Comparison of ENCODE assay signal across 21 cellular contexts in the genomic region with DNA sequence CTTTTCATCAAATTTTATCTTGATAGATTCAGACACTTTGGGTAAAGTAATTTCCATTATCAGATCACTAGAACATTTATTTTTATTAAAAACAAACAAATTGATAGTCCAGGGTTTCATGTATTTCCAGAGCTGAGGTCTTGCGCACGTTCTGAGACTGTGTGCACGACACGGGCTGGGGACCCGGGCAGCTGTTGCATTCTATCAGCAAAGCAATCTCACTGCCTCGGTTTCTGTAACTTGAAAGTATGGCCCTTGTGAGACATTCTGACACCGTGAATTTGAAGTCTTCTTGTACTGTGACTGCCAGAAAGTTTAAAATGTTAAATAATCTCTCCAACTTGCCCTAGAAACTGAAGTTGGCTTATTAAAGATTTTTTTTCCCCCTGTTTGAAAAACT.
DNase-seq lines count a peak whose midpoint lies in the region; TF ChIP-seq lines count a peak whose summit lies in the region.
"Had no signal": no experiment of that assay in that cellular context is flagged by ENCODE, and none has a peak within 500 bp of the region (broad histone marks: within the 10 kb centered on the region; RNA-seq: fewer than 3 reads in every experiment).

No MANE protein-coding gene starts in this region.

- peak overlapping the region; percentile 48 for H3K4me3 ChIP-seq in SJCRH30
- no peak overlapping the region for H3K4me3 ChIP-seq in suprapubic skin
- H3K4me3 ChIP-seq: A549, K562, PC-9, SJSA1 had no signal

- DNase-seq in Calu3, result no peak
- peak; percentile 77 to 86 for DNase-seq in SJCRH30
- DNase-seq in type B pancreatic cell (ENCODE audit: extremely low spot score, unreplicated experiment), result no peak
- DNase-seq in suprapubic skin (ENCODE audit: low spot score in 2 of 2), result no peak
- DNase-seq in effector CD4-positive, alpha-beta T cell, result no peak
- no peak for DNase-seq in COLO668 (lab: John Stamatoyannopoulos, UW; ENCODE audit: unreplicated experiment)
- DNase-seq: CD8-positive, alpha-beta memory T cell; DMS153; DND-41; H7; NCI-H1105 treated with DMSO at 0.1 percent for 48 hours; NCI-H2029; NCI-H446 treated with DMSO at 0.1 percent for 48 hours; NCI-H526; PC-9 had no signal

- H3K27me3 Mint-ChIP-seq in Calu3 (ENCODE audit: unreplicated experiment), result no peaks in the 10 kb centered on the region
- no peaks in the 10 kb centered on the region for H3K27me3 Mint-ChIP-seq in nephron (ENCODE audit: low read depth)
- peaks cover 3% of the 10 kb centered on the region for H3K27me3 Mint-ChIP-seq in type B pancreatic cell
- H3K27me3 Mint-ChIP-seq: B cell; CD8-positive, alpha-beta memory T cell had no signal

- no peaks in the 10 kb centered on the region for H3K36me3 ChIP-seq in SJCRH30
- H3K36me3 ChIP-seq in suprapubic skin, result no peaks in the 10 kb centered on the region
- H3K36me3 ChIP-seq: SJSA1 had no signal

- WGBS in suprapubic skin, result 61% methylated on average over 7 of the region's 7 CpGs

- CTCF ChIA-PET in Calu3 (lab: Charles Lee), result no interaction called here

- H3K4me3 Mint-ChIP-seq in Calu3 (ENCODE audit: low read depth, unreplicated experiment), result peak overlapping the region; percentile 26
- H3K4me3 Mint-ChIP-seq in nephron, result no peak overlapping the region
- peak overlapping the region; percentile 32 for H3K4me3 Mint-ChIP-seq in type B pancreatic cell
- H3K4me3 Mint-ChIP-seq: B cell had no signal

- H3K27me3 ChIP-seq in SJCRH30 (no peaks in the 10 kb centered on the region), suprapubic skin (no peaks in the 10 kb centered on the region)
- H3K27me3 ChIP-seq: SJSA1 had no signal

- peak overlapping the region; percentile 53 for H3K27ac Mint-ChIP-seq in Calu3 (ENCODE audit: unreplicated experiment)
- H3K27ac Mint-ChIP-seq in nephron, result peak overlapping the region; percentile 17 to 69 (median 38)
- H3K27ac Mint-ChIP-seq in type B pancreatic cell, result peak overlapping the region; percentile 52
- H3K27ac Mint-ChIP-seq: B cell; CD14-positive monocyte; CD8-positive, alpha-beta memory T cell had no signal

- no peaks in the 10 kb centered on the region for H3K36me3 Mint-ChIP-seq in Calu3 (ENCODE audit: insufficient read depth, unreplicated experiment)
- no peaks in the 10 kb centered on the region for H3K36me3 Mint-ChIP-seq in nephron (ENCODE audit: low read depth)
- H3K36me3 Mint-ChIP-seq in type B pancreatic cell, result no peaks in the 10 kb centered on the region
- H3K36me3 Mint-ChIP-seq: CD14-positive monocyte; CD8-positive, alpha-beta memory T cell had no signal

- BruUV-seq in Calu3 (replicated peaks; lab: Mats Ljungman, UMichigan), result no TSS peak

- TF ChIP-seq CTCF in Calu3 (IDR thresholded peaks at IDR 0.05; ENCODE audit: unreplicated experiment), result no peak
- no peak for TF ChIP-seq CTCF in nephron (IDR thresholded peaks at IDR 0.05; ENCODE audit: unreplicated experiment in 3 of 3)
- no peak for TF ChIP-seq CTCF in type B pancreatic cell (conservative IDR thresholded peaks at IDR 0.05)
- TF ChIP-seq CTCF in suprapubic skin (IDR thresholded peaks at IDR 0.05), result no peak

- no peak for TF ChIP-seq POLR2A in suprapubic skin (IDR thresholded peaks at IDR 0.05)

- intact Hi-C loops in Calu3 (cut with micrococcal nuclease; ENCODE audit: unreplicated experiment), result loop anchor here (10.0 kb wide), 2 partner anchors 169 to 509 kb away; no protein-coding TSS in a partner anchor

- H3K27ac ChIP-seq in SJCRH30, result peak overlapping the region; percentile 80
- no peak overlapping the region for H3K27ac ChIP-seq in suprapubic skin
- H3K27ac ChIP-seq: A549, PC-9, SJSA1 had no signal

- no peak for TF ChIP-seq EP300 in suprapubic skin (IDR thresholded peaks at IDR 0.05)

- H3K9me3 Mint-ChIP-seq in Calu3 (ENCODE audit: low read depth, unreplicated experiment) (no peaks in the 10 kb centered on the region), nephron (no peaks in the 10 kb centered on the region), type B pancreatic cell (no peaks in the 10 kb centered on the region)

- H3K4me1 ChIP-seq in SJCRH30 (peaks cover 8% of the 10 kb centered on the region), suprapubic skin (no peaks in the 10 kb centered on the region)
- H3K4me1 ChIP-seq: A549, SJSA1 had no signal

- H3K4me1 Mint-ChIP-seq in Calu3 (ENCODE audit: low read depth, unreplicated experiment) (no peaks in the 10 kb centered on the region), nephron (peaks cover 6% of the 10 kb centered on the region), type B pancreatic cell (ENCODE audit: unreplicated experiment) (peaks cover 9% of the 10 kb centered on the region)
- H3K4me1 Mint-ChIP-seq: B cell; CD14-positive monocyte; CD8-positive, alpha-beta memory T cell had no signal

- H3K9me3 ChIP-seq in SJCRH30 (replicated peaks) (no peaks in the 10 kb centered on the region), suprapubic skin (no peaks in the 10 kb centered on the region)
- H3K9me3 ChIP-seq: A549, SJSA1 had no signal

Comparison
In these comparisons a context has a peak if more than half of its experiments do, and no peak if none do; other contexts are left out.
1. DNase-seq: peak in SJCRH30 (2 of 2); none in Calu3 (single experiment), type B pancreatic cell (single experiment), suprapubic skin (0 of 2), effector CD4-positive, alpha-beta T cell (single experiment) and COLO668 (single experiment).
2. H3K4me3 Mint-ChIP-seq: peak in Calu3 (single experiment) and type B pancreatic cell (single experiment); none in nephron (0 of 3).
3. Peak in every context shown above with its lines, with median percentiles within 50 percentile points of each other: H3K27ac Mint-ChIP-seq.